In the genomic region with DNA sequence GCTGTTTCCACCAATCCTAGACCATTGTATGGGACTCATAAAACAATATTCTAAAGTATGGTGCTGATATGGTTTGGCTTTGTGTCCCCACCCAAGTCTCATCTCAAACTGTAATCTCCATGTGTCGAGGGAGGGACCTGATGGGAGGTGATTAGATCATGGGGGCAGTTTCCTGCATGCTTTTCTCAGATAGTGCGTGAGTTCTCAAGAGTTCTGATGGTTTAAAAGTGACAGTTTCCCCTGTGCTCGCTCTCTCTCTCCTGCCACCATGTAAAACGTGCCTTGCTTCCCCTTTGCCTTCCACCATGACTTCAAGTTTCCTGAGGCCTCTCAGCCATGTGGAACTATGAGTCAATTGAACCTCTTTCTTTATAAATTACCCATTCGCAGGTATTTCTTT, we compare ENCODE assay signal across 27 cellular contexts.
"Had no signal": no experiment of that assay in that cellular context is flagged by ENCODE, and none has a peak within 500 bp of the region (broad histone marks: within the 10 kb centered on the region; RNA-seq: fewer than 3 reads in every experiment).

No MANE protein-coding gene starts in this region.

- H3K36me3 Mint-ChIP-seq: mesothelial cell of epicardium had no signal

- H3K4me3 ChIP-seq: colonic mucosa, esophagus squamous epithelium, gastrocnemius medialis, heart right ventricle, left lung, lower lobe of right lung, mucosa of descending colon had no signal

- H3K27ac Mint-ChIP-seq: dendritic cell treated with granulocyte-macrophage colony-stimulating factor and Interleukin-4, amounts not matched to agents 40 ng/mL and 50 ng/mL, for 4 days; endodermal cell; mesothelial cell of epicardium; naive B cell had no signal

- H3K27ac ChIP-seq: colonic mucosa, epithelial cell of prostate, esophagus squamous epithelium, gastrocnemius medialis, heart right ventricle, left lung, lower lobe of right lung had no signal

- H3K27me3 ChIP-seq: colonic mucosa, esophagus squamous epithelium, gastrocnemius medialis, heart right ventricle, left lung had no signal

- H3K4me1 ChIP-seq: colonic mucosa, esophagus squamous epithelium, gastrocnemius medialis, heart right ventricle, left lung, lower lobe of right lung had no signal

- H3K4me3 Mint-ChIP-seq: dendritic cell treated with granulocyte-macrophage colony-stimulating factor and Interleukin-4, amounts not matched to agents 40 ng/mL and 50 ng/mL, for 4 days; effector memory CD8-positive, alpha-beta T cell; endodermal cell; mesothelial cell of epicardium had no signal

- FAIRE-seq: endometrium, islet of Langerhans, keratinocyte had no signal

- H3K9me3 Mint-ChIP-seq: mesothelial cell of epicardium had no signal

- ATAC-seq: effector memory CD8-positive, alpha-beta T cell; esophagus mucosa; gastrocnemius medialis; heart right ventricle; left cardiac atrium; left lung; left ventricle myocardium superior; lower lobe of right lung; mucosa of descending colon had no signal

- H3K9me3 ChIP-seq: colonic mucosa, esophagus squamous epithelium, gastrocnemius medialis, lower lobe of right lung, mucosa of descending colon had no signal

- DNase-seq: colonic mucosa; cortex of kidney; effector CD8-positive, alpha-beta T cell; effector memory CD8-positive, alpha-beta T cell; endodermal cell; esophagus squamous epithelium; foreskin fibroblast; foreskin melanocyte; gastrocnemius medialis; glutamatergic neuron; head of caudate nucleus; heart right ventricle; hippocampal formation; left cardiac atrium; left lung; left ventricle myocardium superior; lower lobe of right lung; mesenchymal stem cell; mucosa of descending colon; naive B cell had no signal

- H3K4me1 Mint-ChIP-seq: endodermal cell, mesothelial cell of epicardium, naive B cell had no signal

- H3K27me3 Mint-ChIP-seq: dendritic cell treated with granulocyte-macrophage colony-stimulating factor and Interleukin-4, amounts not matched to agents 40 ng/mL and 50 ng/mL, for 4 days; effector memory CD8-positive, alpha-beta T cell had no signal

- H3K36me3 ChIP-seq: colonic mucosa, esophagus squamous epithelium, gastrocnemius medialis, heart right ventricle, left lung, lower lobe of right lung had no signal
